In genomic region chr10:121525276-121526039, GRCh38 we compare ENCODE assay signal across 14 cellular contexts.
DNase-seq lines count a peak whose midpoint lies in the region; ATAC-seq and TF ChIP-seq lines count a peak whose summit lies in the region.
"Had no signal": no experiment of that assay in that cellular context is flagged by ENCODE, and none has a peak within 500 bp of the region (broad histone marks: within the 10 kb centered on the region; RNA-seq: fewer than 3 reads in every experiment).

No MANE protein-coding gene starts in this region.

- no peak overlapping the region for H3K4me3 Mint-ChIP-seq in endodermal cell
- no peak overlapping the region for H3K4me3 Mint-ChIP-seq in naive thymus-derived CD4-positive, alpha-beta T cell
- H3K4me3 Mint-ChIP-seq: activated CD4-positive, alpha-beta T cell treated with anti-CD3 and anti-CD28 coated beads, Interleukin-2, amount 10 ng/mL, durations not matched to agents 24 days and 14 days; CD4-positive, CD25-positive, alpha-beta regulatory T cell; T-cell had no signal

- H3K36me3 ChIP-seq in HUES64 (ENCODE audit: insufficient read depth, low read length) (peaks cover 67% of the 10 kb centered on the region), endodermal cell (ENCODE audit: control insufficient read depth, insufficient read depth, low read length) (peaks cover 21% of the 10 kb centered on the region), mucosa of descending colon (ENCODE audit: low read depth) (no peaks in the 10 kb centered on the region), thyroid gland (no peaks in the 10 kb centered on the region)
- no peaks in the 10 kb centered on the region for H3K36me3 ChIP-seq in naive thymus-derived CD4-positive, alpha-beta T cell (ENCODE audit: control insufficient read depth in 2 of 3, insufficient read depth in 3 of 3, low read length in 3 of 3)
- H3K36me3 ChIP-seq: pancreas had no signal

- H3K27ac ChIP-seq in HUES64 (ENCODE audit: low read depth, low read length) (0 out of 2 replicates have a peak overlapping the region, but pooled peaks have one; percentile 21), endodermal cell (ENCODE audit: low read depth, low read length) (peak overlapping the region; percentile 4), thyroid gland (peak overlapping the region; percentile 97 to 99 (median 98))
- H3K27ac ChIP-seq in naive thymus-derived CD4-positive, alpha-beta T cell (ENCODE audit: low read depth, low read length) = no peak overlapping the region

- H3K27me3 ChIP-seq in HUES64 (ENCODE audit: insufficient read depth, low read length) (no peaks in the 10 kb centered on the region), endodermal cell (ENCODE audit: control insufficient read depth, insufficient read depth, low read length, poor library complexity, severe bottlenecking) (no peaks in the 10 kb centered on the region), thyroid gland (no peaks in the 10 kb centered on the region)
- no peaks in the 10 kb centered on the region for H3K27me3 ChIP-seq in naive thymus-derived CD4-positive, alpha-beta T cell (ENCODE audit: control insufficient read depth in 2 of 2, insufficient read depth in 2 of 2, low read length in 2 of 2)
- H3K27me3 ChIP-seq: pancreas had no signal

- H3K4me1 ChIP-seq in HUES64 (ENCODE audit: insufficient read depth, low read length) = peaks cover 36% of the 10 kb centered on the region
- peaks cover 18% of the 10 kb centered on the region for H3K4me1 ChIP-seq in endodermal cell (ENCODE audit: control insufficient read depth, insufficient read depth, low read length)
- H3K4me1 ChIP-seq in mucosa of descending colon (ENCODE audit: low read depth) = peaks cover 24% of the 10 kb centered on the region
- peaks cover 62 to 76% of the 10 kb centered on the region in 2 donors for H3K4me1 ChIP-seq in thyroid gland
- H3K4me1 ChIP-seq in naive thymus-derived CD4-positive, alpha-beta T cell (ENCODE audit: control insufficient read depth in 2 of 2, insufficient read depth in 2 of 2, low read length in 2 of 2) = no peaks in the 10 kb centered on the region

- POLR2A ChIA-PET in naive thymus-derived CD4-positive, alpha-beta T cell (lab: Charles Lee) = no interaction called here

- CTCF ChIA-PET in naive thymus-derived CD4-positive, alpha-beta T cell (lab: Charles Lee) = no interaction called here

- peak in 1 of 2 donors; percentile 63 for TF ChIP-seq POLR2A in thyroid gland (IDR thresholded peaks at IDR 0.05)

- H3K9ac ChIP-seq in HUES64 (ENCODE audit: low read depth, low read length) = no peak overlapping the region
- no peak overlapping the region for H3K9ac ChIP-seq in endodermal cell (ENCODE audit: extremely low read depth, low read length, poor library complexity, severe bottlenecking)

- 92% methylated on average over 14 of the region's 14 CpGs for WGBS in HUES64
- 81 to 88% methylated on average over 11 to 14 of the region's 14 CpGs for WGBS in endodermal cell (ENCODE audit: insufficient coverage in 1 of 2, insufficient read length in 1 of 2), 2 experiments
- WGBS in thyroid gland, 2 donors = 25 to 39% methylated on average over 14 of the region's 14 CpGs

- H3K36me3 Mint-ChIP-seq in endodermal cell (ENCODE audit: low read depth) = peaks cover 55% of the 10 kb centered on the region
- no peaks in the 10 kb centered on the region for H3K36me3 Mint-ChIP-seq in naive thymus-derived CD4-positive, alpha-beta T cell
- H3K36me3 Mint-ChIP-seq: CD4-positive, CD25-positive, alpha-beta regulatory T cell; T-cell had no signal

- H3K9me3 ChIP-seq in HUES64 (ENCODE audit: insufficient read depth, low read depth, low read length) (no peaks in the 10 kb centered on the region), endodermal cell (ENCODE audit: control insufficient read depth, low read length) (no peaks in the 10 kb centered on the region), mucosa of descending colon (no peaks in the 10 kb centered on the region), thyroid gland (no peaks in the 10 kb centered on the region)
- no peaks in the 10 kb centered on the region for H3K9me3 ChIP-seq in naive thymus-derived CD4-positive, alpha-beta T cell (ENCODE audit: control insufficient read depth in 2 of 3, low read length in 3 of 3)
- H3K9me3 ChIP-seq: pancreas had no signal

- H3K4me1 Mint-ChIP-seq in endodermal cell = peaks cover 25% of the 10 kb centered on the region
- no peaks in the 10 kb centered on the region for H3K4me1 Mint-ChIP-seq in naive thymus-derived CD4-positive, alpha-beta T cell
- H3K4me1 Mint-ChIP-seq: activated CD4-positive, alpha-beta T cell treated with anti-CD3 and anti-CD28 coated beads, Interleukin-2, amount 10 ng/mL, durations not matched to agents 24 days and 14 days had no signal

- intact Hi-C loops in mucosa of descending colon (cut with DNase I, micrococcal nuclease) (loop anchor here in 1 of 2 donors (10.0 kb wide), 1 partner anchor 69 kb away; the partner anchor contains the start of gene FGFR2), thyroid gland (cut with DNase I) (no loop called here)
- intact Hi-C loops in naive thymus-derived CD4-positive, alpha-beta T cell (cut with micrococcal nuclease) = no loop called here

- DNase-seq in endodermal cell (no peak), mucosa of descending colon (peak in 2 of 3 donors; percentile 36 to 50), thyroid gland (peak; percentile 91 to 92), MV-4-11 (lab: John Stamatoyannopoulos, UW) (no peak), NCI-H1694 (lab: John Stamatoyannopoulos, UW) (no peak)
- no peak for DNase-seq in naive thymus-derived CD4-positive, alpha-beta T cell
- DNase-seq: activated CD4-positive, alpha-beta T cell treated with anti-CD3 and anti-CD28 coated beads, Interleukin-2, amount 10 ng/mL, durations not matched to agents 24 days and 14 days; CD4-positive, CD25-positive, alpha-beta regulatory T cell; GDM1; NCI-H446; pancreas; stimulated activated CD4-positive, alpha-beta T cell treated with anti-CD3 and anti-CD28 coated beads, Interleukin-1b, Interleukin-23, amount 100 ng/mL, for 48 hours; T-cell had no signal

- ATAC-seq in mucosa of descending colon = peak; percentile 68
- ATAC-seq in naive thymus-derived CD4-positive, alpha-beta T cell = no peak
- ATAC-seq: T-cell had no signal

- TF ChIP-seq CTCF in endodermal cell (conservative IDR thresholded peaks at IDR 0.05) (no peak), mucosa of descending colon (IDR thresholded peaks at IDR 0.05) (no peak), thyroid gland (IDR thresholded peaks at IDR 0.05) (peak in 1 of 6 experiments; percentile 10)

- no peaks in the 10 kb centered on the region for H3K27me3 Mint-ChIP-seq in endodermal cell (ENCODE audit: insufficient read depth)
- peaks cover 0 to 10% (median 3%) of the 10 kb centered on the region in 5 donors for H3K27me3 Mint-ChIP-seq in naive thymus-derived CD4-positive, alpha-beta T cell
- H3K27me3 Mint-ChIP-seq: activated CD4-positive, alpha-beta T cell treated with anti-CD3 and anti-CD28 coated beads, Interleukin-2, amount 10 ng/mL, durations not matched to agents 24 days and 14 days; CD4-positive, CD25-positive, alpha-beta regulatory T cell; T-cell had no signal

- peak overlapping the region; percentile 31 for H3K27ac Mint-ChIP-seq in endodermal cell
- no peak overlapping the region for H3K27ac Mint-ChIP-seq in naive thymus-derived CD4-positive, alpha-beta T cell
- H3K27ac Mint-ChIP-seq: activated CD4-positive, alpha-beta T cell treated with anti-CD3 and anti-CD28 coated beads, Interleukin-2, amount 10 ng/mL, durations not matched to agents 24 days and 14 days; CD4-positive, CD25-positive, alpha-beta regulatory T cell; T-cell had no signal

- no peak overlapping the region for H3K4me3 ChIP-seq in HUES64 (ENCODE audit: low read length)
- no peak overlapping the region for H3K4me3 ChIP-seq in endodermal cell (ENCODE audit: low read length)
- H3K4me3 ChIP-seq in mucosa of descending colon = no peak overlapping the region
- H3K4me3 ChIP-seq in thyroid gland (replicated peaks in 1 of 3) = no peak overlapping the region
- no peak overlapping the region for H3K4me3 ChIP-seq in naive thymus-derived CD4-positive, alpha-beta T cell (ENCODE audit: low read length)
- H3K4me3 ChIP-seq: pancreas had no signal

- H3K9me3 Mint-ChIP-seq in endodermal cell = no peaks in the 10 kb centered on the region
- H3K9me3 Mint-ChIP-seq in naive thymus-derived CD4-positive, alpha-beta T cell = peaks cover 0 to 4% (median 2%) of the 10 kb centered on the region in 11 donors
- H3K9me3 Mint-ChIP-seq: activated CD4-positive, alpha-beta T cell treated with anti-CD3 and anti-CD28 coated beads, Interleukin-2, amount 10 ng/mL, durations not matched to agents 24 days and 14 days had no signal

Comparison
In these comparisons a context has a peak if more than half of its experiments do, and no peak if none do; other contexts are left out.
1. DNase-seq: peak in mucosa of descending colon (2 of 3) and thyroid gland (2 of 2); none in endodermal cell (single experiment), naive thymus-derived CD4-positive, alpha-beta T cell (0 of 9), MV-4-11 (single experiment) and NCI-H1694 (single experiment).